Comparison of ENCODE assay signal across 19 cellular contexts in the genomic region with DNA sequence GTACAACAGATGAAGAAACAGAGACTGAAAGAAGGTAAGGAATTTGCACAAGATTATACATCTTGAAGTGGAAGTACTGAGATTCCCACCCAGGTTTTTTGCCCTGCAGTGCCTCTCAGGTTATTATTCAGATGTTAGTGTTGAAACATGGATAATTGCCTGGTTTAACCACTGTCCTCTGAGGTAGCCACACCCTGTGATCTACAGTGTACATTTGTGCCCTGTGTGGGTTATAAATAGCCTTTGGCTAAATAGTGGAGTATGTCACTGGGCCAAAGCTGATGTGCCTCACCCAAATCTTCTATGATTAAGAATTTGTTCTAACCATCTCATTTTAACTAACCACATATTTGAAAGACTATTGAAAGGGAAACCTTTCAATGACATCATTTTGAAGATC. TPM values are rescaled to one million over a fixed set of nuclear protein-coding genes. Genes with fewer than 3 reads are reported as not detected.
DNase-seq lines count a peak whose midpoint lies in the region; ATAC-seq, FAIRE-seq and TF ChIP-seq lines count a peak whose summit lies in the region.
"Had no signal": no experiment of that assay in that cellular context is flagged by ENCODE, and none has a peak within 500 bp of the region (broad histone marks: within the 10 kb centered on the region; RNA-seq: fewer than 3 reads in every experiment).

No MANE protein-coding gene starts in this region.

- CTCF ChIA-PET in GM12878 (lab: Yijun Ruan, JAX): interaction anchor here (0.7 to 1.1 kb wide), 2 partner anchors 15 to 259 kb away, joined by 3 to 4 read pairs; no protein-coding TSS in a partner anchor
- CTCF ChIA-PET in activated naive CD4-positive, alpha-beta T cell treated with anti-CD3 and anti-CD28 coated beads, Interleukin-2, amount 10 ng/mL, durations not matched to agents 7 days and 5 days (lab: Charles Lee): no interaction called here

- H3K9me3 Mint-ChIP-seq in progenitor cell of endocrine pancreas (ENCODE audit: low read depth): no peaks in the 10 kb centered on the region
- H3K9me3 Mint-ChIP-seq in activated naive CD4-positive, alpha-beta T cell treated with anti-CD3 and anti-CD28 coated beads, Interleukin-2, amount 10 ng/mL, durations not matched to agents 7 days and 5 days: no peaks in the 10 kb centered on the region
- H3K9me3 Mint-ChIP-seq: activated naive CD4-positive, alpha-beta T cell treated with anti-CD3 and anti-CD28 coated beads, Interleukin-2, amount 50 U/mL, for 24 hours had no signal

- intact Hi-C loops in GM12878 (cut with micrococcal nuclease; ENCODE audit: unreplicated experiment): no loop called here

- no peak overlapping the region for H3K27ac Mint-ChIP-seq in progenitor cell of endocrine pancreas
- H3K27ac Mint-ChIP-seq in activated naive CD4-positive, alpha-beta T cell treated with anti-CD3 and anti-CD28 coated beads, Interleukin-2, amount 10 ng/mL, durations not matched to agents 7 days and 5 days: no peak overlapping the region
- H3K27ac Mint-ChIP-seq: activated naive CD4-positive, alpha-beta T cell treated with anti-CD3 and anti-CD28 coated beads, Interleukin-2, amount 50 U/mL, for 24 hours had no signal

- no peaks in the 10 kb centered on the region for H3K4me1 ChIP-seq in GM12878 (ENCODE audit: control insufficient read depth, insufficient read depth, low read length)
- peaks cover 41% of the 10 kb centered on the region for H3K4me1 ChIP-seq in osteoblast (ENCODE audit: insufficient read depth, low read length)
- no peaks in the 10 kb centered on the region for H3K4me1 ChIP-seq in MM.1S (ENCODE audit: low read length)

- H3K9me2 ChIP-seq in MM.1S (replicated peaks; ENCODE audit: insufficient read depth, low read length): no peaks in the 10 kb centered on the region

- TF ChIP-seq POLR2A in GM12878 (IDR thresholded peaks at IDR 0.05; ENCODE audit: low read depth, low read length): no peak

- H4K20me1 ChIP-seq in GM12878 (ENCODE audit: control insufficient read depth, insufficient read depth): no peaks in the 10 kb centered on the region
- H4K20me1 ChIP-seq in osteoblast (ENCODE audit: insufficient read depth, low read length): no peaks in the 10 kb centered on the region
- H4K20me1 ChIP-seq in MM.1S (ENCODE audit: insufficient read depth, low read length): no peaks in the 10 kb centered on the region

- no peaks in the 10 kb centered on the region for H3F3A ChIP-seq in MM.1S (ENCODE audit: insufficient read depth, low read length)

- H3K4me3 ChIP-seq in GM12878 (no peak overlapping the region), osteoblast (ENCODE audit: insufficient read depth, low read length) (no peak overlapping the region), MM.1S (ENCODE audit: low read length) (no peak overlapping the region)
- H3K4me3 ChIP-seq: esophagus squamous epithelium, mucosa of descending colon, SJCRH30 had no signal

- TF ChIP-seq CTCF in GM12878 (IDR thresholded peaks at IDR 0.05 in 2 of 3, conservative IDR thresholded peaks at IDR 0.05 in 1 of 3; ENCODE audit: control insufficient read depth in 2 of 3, extremely low read depth in 1 of 3, insufficient read depth in 1 of 3, low read depth in 3 of 3, low read length in 3 of 3) (no peak), osteoblast (IDR thresholded peaks at IDR 0.05; ENCODE audit: extremely low read depth, low read depth, low read length) (no peak), progenitor cell of endocrine pancreas (IDR thresholded peaks at IDR 0.05; ENCODE audit: unreplicated experiment) (no peak), MM.1S (IDR thresholded peaks at IDR 0.05; ENCODE audit: low read length) (no peak)

- H3K4me3 Mint-ChIP-seq in progenitor cell of endocrine pancreas (ENCODE audit: low read depth): no peak overlapping the region
- no peak overlapping the region for H3K4me3 Mint-ChIP-seq in activated naive CD4-positive, alpha-beta T cell treated with anti-CD3 and anti-CD28 coated beads, Interleukin-2, amount 10 ng/mL, durations not matched to agents 7 days and 5 days
- H3K4me3 Mint-ChIP-seq: activated naive CD4-positive, alpha-beta T cell treated with anti-CD3 and anti-CD28 coated beads, Interleukin-2, amount 50 U/mL, for 24 hours had no signal

- FAIRE-seq in HTR-8/SVneo (lab: Jason Lieb, UNC) (peak; percentile 52), GM12878 (lab: Jason Lieb, UNC) (no peak)
- FAIRE-seq: TTC549 had no signal

- peaks cover 2 to 3% of the 10 kb centered on the region in 2 experiments; a peak in 3 of 4 replicates for H3K27me3 ChIP-seq in GM12878 (replicated peaks in 1 of 2; ENCODE audit: control insufficient read depth in 2 of 2, insufficient read depth in 2 of 2, low read length in 1 of 2)
- no peaks in the 10 kb centered on the region for H3K27me3 ChIP-seq in osteoblast (ENCODE audit: insufficient read depth, low read length)
- no peaks in the 10 kb centered on the region for H3K27me3 ChIP-seq in MM.1S (replicated peaks; ENCODE audit: insufficient read depth, low read length)
- H3K27me3 ChIP-seq: esophagus squamous epithelium, SJCRH30 had no signal

- no peak for TF ChIP-seq RAD21 in GM12878 (IDR thresholded peaks at IDR 0.05; ENCODE audit: insufficient read depth, low read depth, low read length)

- ATAC-seq in GM12878: peak; percentile 19; the same call in 1 of the 3 replicates
- ATAC-seq: mucosa of descending colon had no signal

- no peaks in the 10 kb centered on the region for H3K36me3 Mint-ChIP-seq in progenitor cell of endocrine pancreas (ENCODE audit: insufficient read depth)
- no peaks in the 10 kb centered on the region for H3K36me3 Mint-ChIP-seq in activated naive CD4-positive, alpha-beta T cell treated with anti-CD3 and anti-CD28 coated beads, Interleukin-2, amount 10 ng/mL, durations not matched to agents 7 days and 5 days
- H3K36me3 Mint-ChIP-seq: activated naive CD4-positive, alpha-beta T cell treated with anti-CD3 and anti-CD28 coated beads, Interleukin-2, amount 50 U/mL, for 24 hours had no signal

- H3K4me2 ChIP-seq in GM12878 (ENCODE audit: control insufficient read depth, insufficient read depth) (no peak overlapping the region), osteoblast (ENCODE audit: insufficient read depth, low read length) (peak overlapping the region; percentile 17), MM.1S (ENCODE audit: low read depth, low read length) (no peak overlapping the region)

- H3K79me2 ChIP-seq in GM12878 (ENCODE audit: control insufficient read depth, insufficient read depth, low read length) (no peaks in the 10 kb centered on the region), osteoblast (ENCODE audit: insufficient read depth, low read length) (no peaks in the 10 kb centered on the region), MM.1S (ENCODE audit: low read length) (no peaks in the 10 kb centered on the region)

- RAD21 ChIA-PET in GM12878 (lab: Charles Lee; ENCODE audit: unreplicated experiment): no interaction called here

- H3K36me3 ChIP-seq in GM12878 (ENCODE audit: control insufficient read depth in 2 of 2, insufficient read depth in 2 of 2, low read length in 1 of 2): no peaks in the 10 kb centered on the region
- H3K36me3 ChIP-seq in osteoblast (ENCODE audit: insufficient read depth, low read length): no peaks in the 10 kb centered on the region
- H3K36me3 ChIP-seq in MM.1S (replicated peaks; ENCODE audit: insufficient read depth, low read length): no peaks in the 10 kb centered on the region
- H3K36me3 ChIP-seq: esophagus squamous epithelium, SJCRH30 had no signal

- in situ Hi-C loops in Caki2 (cut with HindIII; ENCODE audit: low pct_unique_long_range_greater_than_20kb, low sequenced_read_pairs): no loop called here
- in situ Hi-C loops in GM12878 (cut with MboI): no loop called here

- no peak for TF ChIP-seq EP300 in GM12878 (IDR thresholded peaks at IDR 0.05; ENCODE audit: borderline replicate concordance in 1 of 2, control insufficient read depth in 1 of 2, low read depth in 2 of 2, low read length in 2 of 2)

- H3K4me1 Mint-ChIP-seq in progenitor cell of endocrine pancreas (ENCODE audit: low read depth): peaks cover 9% of the 10 kb centered on the region
- no peaks in the 10 kb centered on the region for H3K4me1 Mint-ChIP-seq in activated naive CD4-positive, alpha-beta T cell treated with anti-CD3 and anti-CD28 coated beads, Interleukin-2, amount 10 ng/mL, durations not matched to agents 7 days and 5 days
- H3K4me1 Mint-ChIP-seq: activated naive CD4-positive, alpha-beta T cell treated with anti-CD3 and anti-CD28 coated beads, Interleukin-2, amount 50 U/mL, for 24 hours had no signal

- no peaks in the 10 kb centered on the region for H3K9me3 ChIP-seq in GM12878 (replicated peaks; ENCODE audit: control insufficient read depth, insufficient read depth, low read length)
- no peaks in the 10 kb centered on the region for H3K9me3 ChIP-seq in osteoblast (ENCODE audit: low read depth, low read length)
- H3K9me3 ChIP-seq in MM.1S (replicated peaks; ENCODE audit: insufficient read depth, low read length): no peaks in the 10 kb centered on the region
- H3K9me3 ChIP-seq: esophagus squamous epithelium, mucosa of descending colon, SJCRH30 had no signal

- H3K9ac ChIP-seq in GM12878 (ENCODE audit: control insufficient read depth, insufficient read depth, low read length): no peak overlapping the region
- no peak overlapping the region for H3K9ac ChIP-seq in MM.1S (ENCODE audit: low read length)

- no peaks in the 10 kb centered on the region for H3K27me3 Mint-ChIP-seq in progenitor cell of endocrine pancreas
- H3K27me3 Mint-ChIP-seq in activated naive CD4-positive, alpha-beta T cell treated with anti-CD3 and anti-CD28 coated beads, Interleukin-2, amount 10 ng/mL, durations not matched to agents 7 days and 5 days: no peaks in the 10 kb centered on the region

- DNase-seq in Caki2 (ENCODE audit: low read depth) (peak; percentile 3), HTR-8/SVneo (ENCODE audit: insufficient read length, low spot score) (no peak), GM12878 (ENCODE audit: low read depth, low spot score) (no peak), osteoblast (ENCODE audit: insufficient read length, low spot score, missing footprints) (peak; percentile 57), Kasumi-1 (lab: John Stamatoyannopoulos, UW) (no peak), progenitor cell of endocrine pancreas (ENCODE audit: low spot score, unreplicated experiment) (no peak), MM.1S (no peak)
- DNase-seq in activated naive CD4-positive, alpha-beta T cell treated with anti-CD3 and anti-CD28 coated beads, Interleukin-2, amount 10 ng/mL, durations not matched to agents 7 days and 5 days: no peak
- DNase-seq: cerebellar nuclear complex; esophagus squamous epithelium; mucosa of descending colon; NCI-H146; NCI-H524; SJCRH30; stimulated activated naive CD4-positive, alpha-beta T cell had no signal

- SMC1A ChIA-PET in GM12878 (lab: Charles Lee; ENCODE audit: uncharacterized antibody, unreplicated experiment): no interaction called here

- no peak overlapping the region for H3K27ac ChIP-seq in GM12878 (ENCODE audit: control insufficient read depth, insufficient read depth)
- peak overlapping the region; percentile 56 for H3K27ac ChIP-seq in osteoblast (ENCODE audit: low read depth, low read length)
- no peak overlapping the region for H3K27ac ChIP-seq in MM.1S (ENCODE audit: low read length)
- H3K27ac ChIP-seq: C4-2B, esophagus squamous epithelium, SJCRH30 had no signal

- POLR2A ChIA-PET in GM12878 (lab: Charles Lee): no interaction called here

- no peak overlapping the region for H2AFZ ChIP-seq in GM12878 (ENCODE audit: control insufficient read depth, low read depth, low read length)
- no peak overlapping the region for H2AFZ ChIP-seq in osteoblast (ENCODE audit: low read length)
- no peak overlapping the region for H2AFZ ChIP-seq in MM.1S (ENCODE audit: low read length)

- BruUV-seq in GM12878 (replicated peaks; lab: Mats Ljungman, UMichigan): no TSS peak

RNA-seq across cellular contexts. Expression of a gene that starts 5.4 kb away (rescaled TPM):
- total RNA-seq in Caki2 (2014; rRNA removed; shearing (Covaris generic); ENCODE audit: low replicate concordance): not detected in 2 replicates
- not detected in 2 replicates for total RNA-seq in GM12878 (2013; cell fraction: nucleolus; rRNA removed)
- total RNA-seq in GM12878 (2014; rRNA removed) (not detected in 2 replicates), GM12878 (2014; rRNA removed; fragmentation: Illumina TruSeq; extraction: Trizol) (not detected in 2 replicates), GM12878 (2021) (not detected in 2 replicates), osteoblast (0.29 and 1.1 TPM in 2 replicates), progenitor cell of endocrine pancreas (0.50 and 0.84 TPM in 2 replicates)
- polyA plus RNA-seq in GM12878 (2011; ENCODE audit: low read depth): not detected
- polyA plus RNA-seq in GM12878 (2011; rRNA removed) (not detected in 2 replicates), GM12878 (2014; fragmentation: Illumina TruSeq; extraction: Trizol) (not detected in 2 replicates), GM12878 (2014; fragmentation: Nextera tagmentation; extraction: Ambion mirVana) (not detected), GM12878 (2014; rRNA removed) (0.03 TPM in 1 of 2 replicates, not detected in the other), GM12878 (2016; fragmentation: Nextera tagmentation; extraction: Ambion mirVana) (not detected)
- polyA plus RNA-seq in GM12878 (2011; cell fraction: cytosol; rRNA removed): not detected in 2 replicates
- not detected in 2 replicates for polyA plus RNA-seq in GM12878 (2011; cell fraction: nucleus; rRNA removed)
- polyA plus RNA-seq in GM12878 (2012): not detected in 2 replicates
- polyA minus RNA-seq in GM12878 (2011; rRNA and poly(A)+ RNA removed): not detected in 2 replicates
- not detected in 2 replicates for polyA minus RNA-seq in GM12878 (2011; cell fraction: cytosol; rRNA and poly(A)+ RNA removed)
- polyA minus RNA-seq in GM12878 (2011; cell fraction: nucleus; rRNA and poly(A)+ RNA removed): not detected in 2 replicates
- total RNA-seq: pulmonary artery endothelial cell had no signal

RNA-seq across cellular contexts. Expression of a gene that starts 45.3 kb away (rescaled TPM):
- 50.7 and 64.6 TPM in 2 replicates for total RNA-seq in Caki2 (2014; rRNA removed; shearing (Covaris generic); ENCODE audit: low replicate concordance)
- total RNA-seq in GM12878 (2013; cell fraction: nucleolus; rRNA removed): 114 and 123 TPM in 2 replicates
- total RNA-seq in GM12878 (2014; rRNA removed) (83.4 and 92.6 TPM in 2 replicates), GM12878 (2014; rRNA removed; fragmentation: Illumina TruSeq; extraction: Trizol) (112 and 113 TPM in 2 replicates), GM12878 (2021) (144 and 151 TPM in 2 replicates), osteoblast (113 and 115 TPM in 2 replicates), progenitor cell of endocrine pancreas (118 and 123 TPM in 2 replicates)
- 34.6 TPM for polyA plus RNA-seq in GM12878 (2011; ENCODE audit: low read depth)
- polyA plus RNA-seq in GM12878 (2011; rRNA removed) (50.0 and 79.6 TPM in 2 replicates), GM12878 (2014; fragmentation: Illumina TruSeq; extraction: Trizol) (69.4 and 87.6 TPM in 2 replicates), GM12878 (2014; fragmentation: Nextera tagmentation; extraction: Ambion mirVana) (10 to 100 TPM; 50.6 to 53.4 TPM), GM12878 (2014; rRNA removed) (61.6 and 74.4 TPM in 2 replicates), GM12878 (2016; fragmentation: Nextera tagmentation; extraction: Ambion mirVana) (100 to 1,000 TPM; 114 to 124 TPM)
- polyA plus RNA-seq in GM12878 (2011; cell fraction: cytosol; rRNA removed): 19.2 and 19.8 TPM in 2 replicates
- 33.6 and 34.1 TPM in 2 replicates for polyA plus RNA-seq in GM12878 (2011; cell fraction: nucleus; rRNA removed)
- polyA plus RNA-seq in GM12878 (2012): 44.5 and 53.0 TPM in 2 replicates
- 26.3 and 26.6 TPM in 2 replicates for polyA minus RNA-seq in GM12878 (2011; rRNA and poly(A)+ RNA removed)
- 18.4 TPM in 2 replicates for polyA minus RNA-seq in GM12878 (2011; cell fraction: cytosol; rRNA and poly(A)+ RNA removed)
- polyA minus RNA-seq in GM12878 (2011; cell fraction: nucleus; rRNA and poly(A)+ RNA removed): 45.9 and 79.7 TPM in 2 replicates

Comparison
In these comparisons a context has a peak if more than half of its experiments do, and no peak if none do; other contexts are left out.
1. DNase-seq: peak in Caki2 (single experiment) and osteoblast (single experiment); none in HTR-8/SVneo (single experiment), GM12878 (single experiment), Kasumi-1 (0 of 2), progenitor cell of endocrine pancreas (single experiment), activated naive CD4-positive, alpha-beta T cell treated with anti-CD3 and anti-CD28 coated beads, Interleukin-2, amount 10 ng/mL, durations not matched to agents 7 days and 5 days (single experiment) and MM.1S (single experiment).